Comparison of ENCODE assay signal across 8 cellular contexts in genomic region chr2:210475726-210476125, GRCh38. TPM values are rescaled to one million over a fixed set of nuclear protein-coding genes. Genes with fewer than 3 reads are reported as not detected.
DNase-seq lines count a peak whose midpoint lies in the region; ATAC-seq and TF ChIP-seq lines count a peak whose summit lies in the region.

No MANE protein-coding gene starts in this region.

- H3K27me3 ChIP-seq in kidney epithelial cell (ENCODE audit: control insufficient read depth, insufficient read depth, low read length) (no peaks in the 10 kb centered on the region), tibial artery (no peaks in the 10 kb centered on the region)

- H3K36me3 ChIP-seq in kidney epithelial cell (ENCODE audit: control insufficient read depth, insufficient read depth, low read length) (no peaks in the 10 kb centered on the region), tibial artery (peaks cover 7 to 22% (median 12%) of the 10 kb centered on the region in 3 donors)

- H3K9me3 Mint-ChIP-seq in activated T-cell treated with anti-CD3 and anti-CD28 coated beads, Interleukin-2, amount 50 U/mL, for 72 hours = no peaks in the 10 kb centered on the region
- no peaks in the 10 kb centered on the region for H3K9me3 Mint-ChIP-seq in activated T-helper 17 cell treated with anti-CD3 and anti-CD28 coated beads, Interleukin-2, amount 50 U/mL, for 72 hours

- H3K4me3 ChIP-seq in kidney epithelial cell (ENCODE audit: low read depth, low read length) (peak overlapping the region; percentile 91), tibial artery (peak overlapping the region; percentile 77 to 94)

- no peak for DNase-seq in activated T-cell treated with anti-CD3 and anti-CD28 coated beads, Interleukin-2, amount 50 U/mL, for 72 hours
- no peak for DNase-seq in activated T-cell treated with anti-CD3 and anti-CD28 coated beads, Interleukin-2, amount 50 U/mL, for 1 hour
- DNase-seq in kidney epithelial cell (ENCODE audit: low read depth) (no peak), tibial artery (no peak), SIG-M5 (lab: John Stamatoyannopoulos, UW) (no peak)

- H3K36me3 Mint-ChIP-seq in activated T-cell treated with anti-CD3 and anti-CD28 coated beads, Interleukin-2, amount 50 U/mL, for 72 hours (ENCODE audit: insufficient read depth in 2 of 2) = peaks cover 8 to 9% of the 10 kb centered on the region in 2 donors
- peaks cover 37% of the 10 kb centered on the region for H3K36me3 Mint-ChIP-seq in activated T-helper 17 cell treated with anti-CD3 and anti-CD28 coated beads, Interleukin-2, amount 50 U/mL, for 72 hours (ENCODE audit: low read depth)

- no peaks in the 10 kb centered on the region for H3K27me3 Mint-ChIP-seq in activated T-cell treated with anti-CD3 and anti-CD28 coated beads, Interleukin-2, amount 50 U/mL, for 72 hours (ENCODE audit: low read depth)
- H3K27me3 Mint-ChIP-seq in activated T-helper 17 cell treated with anti-CD3 and anti-CD28 coated beads, Interleukin-2, amount 50 U/mL, for 72 hours = no peaks in the 10 kb centered on the region

- no peaks in the 10 kb centered on the region for H3K9me3 ChIP-seq in tibial artery

- peak overlapping the region; percentile 77 to 83 for H3K27ac ChIP-seq in tibial artery

- H3K4me1 ChIP-seq in tibial artery = peaks cover 0 to 26% (median 14%) of the 10 kb centered on the region in 4 donors

- H3K27ac Mint-ChIP-seq in activated T-cell treated with anti-CD3 and anti-CD28 coated beads, Interleukin-2, amount 50 U/mL, for 72 hours = peak overlapping the region; percentile 82
- peak overlapping the region; percentile 93 for H3K27ac Mint-ChIP-seq in activated T-helper 17 cell treated with anti-CD3 and anti-CD28 coated beads, Interleukin-2, amount 50 U/mL, for 72 hours

- TF ChIP-seq CTCF in kidney epithelial cell (IDR thresholded peaks at IDR 0.05; ENCODE audit: insufficient read depth, low read length, poor library complexity, severe bottlenecking) = no peak
- no peak for TF ChIP-seq CTCF in tibial artery (IDR thresholded peaks at IDR 0.05)

- intact Hi-C loops in tibial artery (cut with DNase I; ENCODE audit: low total_unique reads) = no loop called here

- no peak for ATAC-seq in activated T-cell treated with anti-CD3 and anti-CD28 coated beads, Interleukin-2, amount 50 U/mL, for 72 hours (replicated peaks in 1 of 2)
- ATAC-seq in activated T-helper 17 cell treated with anti-CD3 and anti-CD28 coated beads, Interleukin-2, amount 50 U/mL, for 72 hours (replicated peaks) = no peak
- ATAC-seq in GM21737 (IDR thresholded peaks at IDR 0.05; ENCODE audit: unreplicated experiment) (no peak), HG03097 (IDR thresholded peaks at IDR 0.05; ENCODE audit: low FRiP score, unreplicated experiment) (no peak)

- peak overlapping the region; percentile 84 to 97 for H3K4me3 Mint-ChIP-seq in activated T-cell treated with anti-CD3 and anti-CD28 coated beads, Interleukin-2, amount 50 U/mL, for 72 hours
- H3K4me3 Mint-ChIP-seq in activated T-helper 17 cell treated with anti-CD3 and anti-CD28 coated beads, Interleukin-2, amount 50 U/mL, for 72 hours = peak overlapping the region; percentile 89

- H3K4me1 Mint-ChIP-seq in activated T-cell treated with anti-CD3 and anti-CD28 coated beads, Interleukin-2, amount 50 U/mL, for 72 hours (ENCODE audit: low read depth) = peaks cover 34% of the 10 kb centered on the region
- peaks cover 23% of the 10 kb centered on the region for H3K4me1 Mint-ChIP-seq in activated T-helper 17 cell treated with anti-CD3 and anti-CD28 coated beads, Interleukin-2, amount 50 U/mL, for 72 hours

RNA-seq across cellular contexts. Expression of gene LANCL1, which starts 0.8 kb away (rescaled TPM):
- 10 to 100 TPM; 49.1 to 56.4 TPM for total RNA-seq in activated T-cell treated with anti-CD3 and anti-CD28 coated beads, Interleukin-2, amount 50 U/mL, for 72 hours
- total RNA-seq in activated T-helper 17 cell treated with anti-CD3 and anti-CD28 coated beads, Interleukin-2, amount 50 U/mL, for 72 hours = 10 to 100 TPM; 21.3 to 31.0 TPM
- 29.5 and 33.1 TPM in 2 replicates for total RNA-seq in kidney epithelial cell
